8 cellular contexts compared by ENCODE assay signal in the genomic region with DNA sequence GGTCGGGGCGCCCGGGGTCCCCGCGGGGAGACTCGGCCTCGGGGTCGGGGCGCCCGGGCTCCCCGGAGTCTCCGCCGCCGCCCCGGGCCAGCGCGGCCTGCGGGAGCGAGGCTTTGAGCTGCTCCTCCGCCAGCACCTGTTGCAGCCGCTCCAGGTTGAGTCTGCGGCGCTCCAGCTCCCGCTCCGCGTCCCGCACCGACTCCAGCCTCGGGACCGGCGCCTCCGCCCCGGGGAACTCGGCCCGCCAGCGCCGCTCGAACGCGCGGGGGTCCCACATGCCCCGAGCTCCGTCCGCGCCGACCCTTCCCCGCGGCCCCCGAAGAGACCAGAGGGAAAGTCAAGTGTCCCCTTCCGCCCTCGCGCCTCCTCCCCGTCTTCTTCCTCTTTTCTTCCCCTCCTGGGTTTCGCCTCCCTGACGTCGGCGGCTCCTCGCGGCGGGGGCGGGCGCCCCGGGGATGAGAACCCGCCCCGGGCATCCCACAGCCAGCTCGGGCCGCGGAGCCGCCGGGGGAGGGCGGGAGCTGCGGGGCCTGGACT. TPM values are rescaled to one million over a fixed set of nuclear protein-coding genes. Genes with fewer than 3 reads are reported as not detected.
A peak's percentile ranks its signal among the peaks of the same experiment; 100 is the strongest.
DNase-seq lines count a peak whose midpoint lies in the region; ATAC-seq and TF ChIP-seq lines count a peak whose summit lies in the region.

No MANE protein-coding gene starts in this region.

- no peak for TF ChIP-seq CTCF in Panc1 (IDR thresholded peaks at IDR 0.05)

- DNase-seq in HEK293T (ENCODE audit: extremely low spot score) (peak; percentile 47), Panc1 (ENCODE audit: low read depth, low spot score) (no peak), NCI-H1694 (lab: John Stamatoyannopoulos, UW) (no peak), SJCRH30 (no peak)
- peak in 1 of 2 donors; percentile 42 for DNase-seq in activated naive CD4-positive, alpha-beta T cell treated with anti-CD3 and anti-CD28 coated beads, Interleukin-2, amount 50 U/mL, for 72 hours (ENCODE audit: low spot score in 2 of 2)

- H3K36me3 ChIP-seq in Panc1 (ENCODE audit: control insufficient read depth, insufficient read depth, low read length) = no peaks in the 10 kb centered on the region
- H3K36me3 ChIP-seq in iPS-15b (ENCODE audit: control insufficient read depth, insufficient read depth, low read length) = no peaks in the 10 kb centered on the region
- no peaks in the 10 kb centered on the region for H3K36me3 ChIP-seq in SJCRH30

- no peaks in the 10 kb centered on the region for H3K9me3 Mint-ChIP-seq in activated naive CD4-positive, alpha-beta T cell treated with anti-CD3 and anti-CD28 coated beads, Interleukin-2, amount 50 U/mL, for 72 hours

- TSS peak; percentile 93 for BruUV-seq in Panc1 (replicated peaks; lab: Mats Ljungman, UMichigan)

- POLR2A ChIA-PET in HEK293T (lab: Yijun Ruan, JAX) (interaction anchor here (0.6 to 1.5 kb wide), 8 partner anchors 10 to 488 kb away, joined by 3 to 7 read pairs (median 4); no protein-coding TSS in a partner anchor), Panc1 (lab: Charles Lee) (interaction anchor here (0.5 to 0.7 kb wide), 5 partner anchors 10 to 99 kb away, joined by 4 to 7 read pairs (median 5); no protein-coding TSS in a partner anchor)

- H3K27me3 ChIP-seq in Panc1 (ENCODE audit: control insufficient read depth, insufficient read depth, low read length) (no peaks in the 10 kb centered on the region), iPS-15b (ENCODE audit: control insufficient read depth, insufficient read depth, low read length) (peaks cover 55% of the 10 kb centered on the region), SJCRH30 (no peaks in the 10 kb centered on the region)

- H3K9me3 ChIP-seq in Panc1 (ENCODE audit: control insufficient read depth, insufficient read depth, low read depth, low read length) = no peaks in the 10 kb centered on the region
- H3K9me3 ChIP-seq in iPS-15b (ENCODE audit: control insufficient read depth, insufficient read depth, low read length) = no peaks in the 10 kb centered on the region
- H3K9me3 ChIP-seq in SJCRH30 (replicated peaks) = no peaks in the 10 kb centered on the region

- H3K9ac ChIP-seq in iPS-15b (ENCODE audit: low read depth, low read length) = no peak overlapping the region

- H3K27ac Mint-ChIP-seq in activated naive CD4-positive, alpha-beta T cell treated with anti-CD3 and anti-CD28 coated beads, Interleukin-2, amount 50 U/mL, for 72 hours = no peak overlapping the region

- CTCF ChIA-PET in HEK293T (lab: Yijun Ruan, JAX) (no interaction called here), Panc1 (lab: Charles Lee) (no interaction called here)

- TF ChIP-seq POLR2A in GM10847 (IDR thresholded peaks at IDR 0.05; ENCODE audit: extremely low read depth, insufficient read length) = peak; percentile 85

- H3K4me3 ChIP-seq in Panc1 (ENCODE audit: low read depth in 2 of 2, low read length in 2 of 2) = peak overlapping the region; percentile 53 to 55
- H3K4me3 ChIP-seq in iPS-15b (ENCODE audit: low read depth, low read length) = peak overlapping the region; percentile 46
- H3K4me3 ChIP-seq in skin epidermis = peak overlapping the region; percentile 26 to 59 (median 52)
- H3K4me3 ChIP-seq in SJCRH30 = no peak overlapping the region

- in situ Hi-C loops in Panc1 (cut with HindIII; ENCODE audit: low pct_unique_long_range_greater_than_20kb, low sequenced_read_pairs) = no loop called here

- peaks cover 3% of the 10 kb centered on the region; the same call in 1 of the 2 replicates for H3K4me1 ChIP-seq in Panc1 (ENCODE audit: control insufficient read depth, insufficient read depth, low read length)
- no peaks in the 10 kb centered on the region for H3K4me1 ChIP-seq in iPS-15b (ENCODE audit: control insufficient read depth, insufficient read depth, low read length)
- no peaks in the 10 kb centered on the region for H3K4me1 ChIP-seq in SJCRH30

- H3K27ac ChIP-seq in Panc1 (ENCODE audit: low read length) (no peak overlapping the region), skin epidermis (peak overlapping the region; percentile 14 to 85 (median 70)), SJCRH30 (no peak overlapping the region)

- peaks cover 6 to 13% of the 10 kb centered on the region in 2 donors for H3K36me3 Mint-ChIP-seq in activated naive CD4-positive, alpha-beta T cell treated with anti-CD3 and anti-CD28 coated beads, Interleukin-2, amount 50 U/mL, for 72 hours

- intact Hi-C loops in Panc1 (cut with micrococcal nuclease; ENCODE audit: unreplicated experiment) = no loop called here

- ATAC-seq in Panc1 = peak; percentile 86
- ATAC-seq in activated naive CD4-positive, alpha-beta T cell treated with anti-CD3 and anti-CD28 coated beads, Interleukin-2, amount 50 U/mL, for 72 hours = peak; percentile 63 to 70

TF ChIP-seq in HEK293T, 16 proteins besides CTCF, POLR2A, EP300 and RAD21:
- TF ChIP-seq ZNF384 (IDR thresholded peaks at IDR 0.05) (no peak), NFRKB (IDR thresholded peaks at IDR 0.05) (no peak), HDGF (IDR thresholded peaks at IDR 0.05; ENCODE audit: borderline replicate concordance) (no peak), ELF4 (IDR thresholded peaks at IDR 0.05) (no peak), FOXM1 (IDR thresholded peaks at IDR 0.05; ENCODE audit: borderline replicate concordance) (no peak), FOXK2 (IDR thresholded peaks at IDR 0.05) (no peak), CTBP1 (IDR thresholded peaks at IDR 0.05; ENCODE audit: borderline replicate concordance) (no peak), SP1 (IDR thresholded peaks at IDR 0.05) (no peak), FOXA1 (IDR thresholded peaks at IDR 0.05) (no peak), TARDBP (IDR thresholded peaks at IDR 0.05) (no peak), LEF1 (IDR thresholded peaks at IDR 0.05; ENCODE audit: borderline replicate concordance) (no peak)
- TF ChIP-seq, protein P1, sequence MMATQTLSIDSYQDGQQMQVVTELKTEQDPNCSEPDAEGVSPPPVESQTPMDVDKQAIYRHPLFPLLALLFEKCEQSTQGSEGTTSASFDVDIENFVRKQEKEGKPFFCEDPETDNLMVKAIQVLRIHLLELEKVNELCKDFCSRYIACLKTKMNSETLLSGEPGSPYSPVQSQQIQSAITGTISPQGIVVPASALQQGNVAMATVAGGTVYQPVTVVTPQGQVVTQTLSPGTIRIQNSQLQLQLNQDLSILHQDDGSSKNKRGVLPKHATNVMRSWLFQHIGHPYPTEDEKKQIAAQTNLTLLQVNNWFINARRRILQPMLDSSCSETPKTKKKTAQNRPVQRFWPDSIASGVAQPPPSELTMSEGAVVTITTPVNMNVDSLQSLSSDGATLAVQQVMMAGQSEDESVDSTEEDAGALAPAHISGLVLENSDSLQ (IDR thresholded peaks at IDR 0.05) = no peak

RNA-seq across cellular contexts. Expression of gene BHLHA9, which starts 40.8 kb away (rescaled TPM):
- total RNA-seq in Panc1 (2021; ENCODE audit: unreplicated experiment) = 0.21 TPM
- polyA plus RNA-seq in Panc1 (2012; ENCODE audit: insufficient read length) = not detected
- not detected for total RNA-seq in activated naive CD4-positive, alpha-beta T cell treated with anti-CD3 and anti-CD28 coated beads, Interleukin-2, amount 50 U/mL, for 72 hours
- total RNA-seq in SJCRH30 (2014; rRNA removed; shearing (Covaris generic)) = not detected in 2 replicates

RNA-seq across cellular contexts. Expression of gene ABR, which starts 49.6 kb away (rescaled TPM):
- total RNA-seq in Panc1 (2021; ENCODE audit: unreplicated experiment) = 172 TPM
- polyA plus RNA-seq in Panc1 (2012; ENCODE audit: insufficient read length) = 199 TPM
- 10 to 100 TPM; 36.0 to 45.8 TPM for total RNA-seq in activated naive CD4-positive, alpha-beta T cell treated with anti-CD3 and anti-CD28 coated beads, Interleukin-2, amount 50 U/mL, for 72 hours
- total RNA-seq in SJCRH30 (2014; rRNA removed; shearing (Covaris generic)) = 5.6 and 7.0 TPM in 2 replicates

RNA-seq across cellular contexts. Expression of gene TRARG1, which starts 50.0 kb away (rescaled TPM):
- total RNA-seq in Panc1 (2021; ENCODE audit: unreplicated experiment) = not detected
- not detected for polyA plus RNA-seq in Panc1 (2012; ENCODE audit: insufficient read length)
- under 1 TPM in 1 of 2 donors, not detected in 1; 0.08 TPM for total RNA-seq in activated naive CD4-positive, alpha-beta T cell treated with anti-CD3 and anti-CD28 coated beads, Interleukin-2, amount 50 U/mL, for 72 hours
- not detected in 2 replicates for total RNA-seq in SJCRH30 (2014; rRNA removed; shearing (Covaris generic))

Comparison
In these comparisons a context has a peak if more than half of its experiments do, and no peak if none do; other contexts are left out.
1. H3K27ac ChIP-seq: peak in skin epidermis (21 of 21); none in Panc1 (single experiment) and SJCRH30 (single experiment).